8 cellular contexts compared by ENCODE assay signal in the genomic region with DNA sequence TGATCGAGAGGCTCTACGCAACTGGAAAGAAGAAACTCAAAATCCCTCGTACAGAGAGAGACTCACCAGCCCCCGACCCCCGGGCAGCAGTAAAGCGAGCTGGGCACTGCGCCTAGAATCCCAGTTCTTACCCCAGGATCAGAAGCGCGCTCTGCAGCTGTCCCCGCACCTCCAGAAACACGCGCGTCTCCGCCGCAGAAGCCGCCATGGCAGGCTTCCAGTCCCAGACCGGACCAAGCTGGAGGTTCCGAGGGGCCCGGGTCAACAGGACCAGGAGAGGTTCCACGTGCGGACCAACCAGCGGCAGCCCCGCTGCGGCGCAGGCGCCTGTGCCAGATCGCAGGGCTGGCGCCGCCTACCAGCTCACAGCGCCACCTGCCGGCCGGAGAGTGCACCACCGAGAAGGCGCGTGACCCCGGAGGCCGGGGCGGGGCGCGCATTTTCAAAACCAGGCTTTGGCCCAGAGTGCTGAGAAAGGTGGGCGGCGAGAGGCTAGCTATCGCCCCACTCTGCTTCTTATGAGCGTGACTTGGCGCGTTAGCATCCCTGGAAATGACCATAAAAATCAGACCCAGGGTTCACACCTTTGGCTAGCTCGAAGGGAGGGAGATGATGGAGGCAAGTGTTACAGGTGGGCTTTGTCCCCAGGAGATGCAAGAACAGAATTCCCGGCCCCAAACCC. TPM values are rescaled to one million over a fixed set of nuclear protein-coding genes. Genes with fewer than 3 reads are reported as not detected.
A peak's percentile ranks its signal among the peaks of the same experiment; 100 is the strongest.
DNase-seq lines count a peak whose midpoint lies in the region; ATAC-seq and TF ChIP-seq lines count a peak whose summit lies in the region.

UBE3D (minus strand) TSS at position 331 of the 682 bp plus-strand sequence; CDS start at position 208, 123 bp downstream.

- TF ChIP-seq CTCF in GM12875 (IDR thresholded peaks at IDR 0.05; ENCODE audit: borderline replicate concordance, insufficient read depth, low read depth, low read length) (peak; percentile 91), NB4 (IDR thresholded peaks at IDR 0.05; ENCODE audit: low read depth, low read length) (peak; percentile 68)

- no peaks in the 10 kb centered on the region for H3K9me3 Mint-ChIP-seq in T-cell

- H3K36me3 ChIP-seq in aorta (ENCODE audit: control insufficient read depth in 1 of 2, insufficient read depth in 2 of 2, low read length in 1 of 2), result no peaks in the 10 kb centered on the region

- 2% methylated on average over 48 of the region's 48 CpGs for WGBS in right cardiac atrium
- 2% methylated on average over 48 of the region's 48 CpGs for WGBS in aorta, 2 donors

- CTCF ChIA-PET in T-cell (lab: Charles Lee), result interaction anchor here (0.6 to 4.4 kb wide), 50 partner anchors 8 to 1162 kb away, joined by 3 to 52 read pairs (median 4); partner anchors contain the start of genes CEP162 (in 1 of the 2), CYB5R4 (in 1 of the 2), IBTK (in 1 of the 2) and PRSS35 (in 1 of the 2)

- no peaks in the 10 kb centered on the region for H3K27me3 Mint-ChIP-seq in T-cell

- H3K27ac ChIP-seq in right cardiac atrium (ENCODE audit: low read length), result peak within 1 kb of the TSS; percentile 55
- no peak within 1 kb of the TSS for H3K27ac ChIP-seq in aorta (ENCODE audit: low read depth in 1 of 2, low read length in 2 of 2)

- peak; percentile 61 for ATAC-seq in HG02571 (IDR thresholded peaks at IDR 0.05; ENCODE audit: unreplicated experiment)
- peak; percentile 71 to 79 (median 72) for ATAC-seq in T-cell (replicated peaks in 1 of 4)
- ATAC-seq in right cardiac atrium, result peak; percentile 88 to 95
- ATAC-seq in aorta (ENCODE audit: low FRiP score), result peak; percentile 95

- POLR2A ChIA-PET in T-cell (lab: Charles Lee), result interaction anchor here (0.5 to 1.1 kb wide), 7 partner anchors 145 to 1314 kb away, joined by 3 read pairs; no protein-coding TSS in a partner anchor

- DNase-seq in NB4 (ENCODE audit: low read depth), result peak; percentile 89
- DNase-seq in T-cell, result peak; percentile 68 to 94 (median 87)
- DNase-seq in amniotic stem cell (lab: John Stamatoyannopoulos, UW), result peak; percentile 52
- DNase-seq in right cardiac atrium, result peak; percentile 91 to 96 (median 96)
- DNase-seq in renal cortical epithelial cell (ENCODE audit: low read depth), result peak; percentile 60
- peak; percentile 91 to 98 for DNase-seq in aorta

- peak within 1 kb of the TSS; percentile 52 to 84 for H3K27ac Mint-ChIP-seq in T-cell

- H3K4me1 Mint-ChIP-seq in T-cell, result peaks cover 48 to 54% (median 51%) of the 10 kb centered on the region in 3 donors

- intact Hi-C loops in right cardiac atrium (cut with DNase I) (loop anchor here in 2 of 4 donors (5.0 to 10.0 kb wide), 3 partner anchors 152 to 449 kb away; partner anchors contain the start of gene PRSS35 (in 2 of the 2)), aorta (cut with DNase I) (loop anchor here (2.0 to 10.0 kb wide), 5 partner anchors 52 to 449 kb away; partner anchors contain the start of genes PGM3 (in 1 of the 2), PRSS35 (in 1 of the 2) and RWDD2A (in 1 of the 2))

- TF ChIP-seq POLR2A in NB4 (IDR thresholded peaks at IDR 0.05; ENCODE audit: extremely low read depth, insufficient read length), result peak; percentile 82

- H3K4me3 ChIP-seq in GM12875 (ENCODE audit: low read depth, low read length), result peak within 1 kb of the TSS; percentile 71
- H3K4me3 ChIP-seq in NB4 (ENCODE audit: low read depth, low read length), result peak within 1 kb of the TSS; percentile 86
- peak within 1 kb of the TSS; percentile 84 for H3K4me3 ChIP-seq in right cardiac atrium (ENCODE audit: low read length)
- H3K4me3 ChIP-seq in aorta (ENCODE audit: low read length in 2 of 2), result peak within 1 kb of the TSS; percentile 81 to 82

- H3K27me3 ChIP-seq in right cardiac atrium (ENCODE audit: control insufficient read depth, insufficient read depth) (no peaks in the 10 kb centered on the region), aorta (ENCODE audit: control insufficient read depth in 1 of 2, insufficient read depth in 2 of 2, low read length in 1 of 2) (no peaks in the 10 kb centered on the region)

- H3K4me3 Mint-ChIP-seq in T-cell, result peak within 1 kb of the TSS; percentile 87 to 90 (median 90)

- H3K36me3 Mint-ChIP-seq in T-cell, result no peaks in the 10 kb centered on the region

- H3K9me3 ChIP-seq in right cardiac atrium (ENCODE audit: control insufficient read depth, low read length) (no peaks in the 10 kb centered on the region), aorta (ENCODE audit: control insufficient read depth, low read length) (no peaks in the 10 kb centered on the region)

- H3K4me1 ChIP-seq in right cardiac atrium (ENCODE audit: control insufficient read depth, insufficient read depth, low read length) (no peaks in the 10 kb centered on the region), aorta (ENCODE audit: control insufficient read depth in 1 of 2, insufficient read depth in 2 of 2, low read length in 2 of 2) (no peaks in the 10 kb centered on the region)

RNA-seq across cellular contexts. Expression of gene UBE3D, which starts in this region (rescaled TPM):
- 1 to 10 TPM; 6.2 to 9.3 (median 7.1) TPM for total RNA-seq in T-cell
- total RNA-seq in right cardiac atrium, result 1 to 10 TPM; 2.8 to 4.1 (median 3.8) TPM
- polyA plus RNA-seq in right cardiac atrium, result 2.3 TPM
- total RNA-seq in renal cortical epithelial cell, result 5.6 and 6.9 TPM in 2 replicates
- 1 to 10 TPM; 4.8 to 7.7 TPM for total RNA-seq in aorta
- polyA plus RNA-seq in aorta, result 1 to 10 TPM; 1.8 to 2.6 TPM
